Comparison of ENCODE assay signal across 24 cellular contexts in genomic region chr7:1219516-1219915, GRCh38. TPM values are rescaled to one million over a fixed set of nuclear protein-coding genes. Genes with fewer than 3 reads are reported as not detected.
A peak's percentile ranks its signal among the peaks of the same experiment; 100 is the strongest.
DNase-seq lines count a peak whose midpoint lies in the region; ATAC-seq and TF ChIP-seq lines count a peak whose summit lies in the region.
"Had no signal": no experiment of that assay in that cellular context is flagged by ENCODE, and none has a peak within 500 bp of the region (broad histone marks: within the 10 kb centered on the region; RNA-seq: fewer than 3 reads in every experiment).

No MANE protein-coding gene starts in this region.

- no peak overlapping the region for H2AFZ ChIP-seq in hepatocyte
- H2AFZ ChIP-seq: GM23338 had no signal

- H3K9me3 Mint-ChIP-seq in activated naive CD4-positive, alpha-beta T cell treated with anti-CD3 and anti-CD28 coated beads, Interleukin-2, amount 10 ng/mL, durations not matched to agents 7 days and 5 days: no peaks in the 10 kb centered on the region
- no peaks in the 10 kb centered on the region for H3K9me3 Mint-ChIP-seq in activated naive CD4-positive, alpha-beta T cell treated with anti-CD3 and anti-CD28 coated beads, Interleukin-2, amount 50 U/mL, for 72 hours
- H3K9me3 Mint-ChIP-seq in activated T-helper 1 cell treated with anti-CD3 and anti-CD28 coated beads, Interleukin-12 subunit alpha, Interleukin-12 subunit beta, Interleukin-2, Interleukin-4 antibody, amounts not matched to agents 30 ng/mL and 10 ng/mL and 1 ng/mL, durations not matched to agents 14 hours and 24 hours and 36 hours: no peaks in the 10 kb centered on the region
- H3K9me3 Mint-ChIP-seq: GM23338, HFFc6 had no signal

- CTCF ChIA-PET in activated naive CD4-positive, alpha-beta T cell treated with anti-CD3 and anti-CD28 coated beads, Interleukin-2, amount 10 ng/mL, durations not matched to agents 7 days and 5 days (lab: Charles Lee): no interaction called here

- H3K27me3 Mint-ChIP-seq in activated naive CD4-positive, alpha-beta T cell treated with anti-CD3 and anti-CD28 coated beads, Interleukin-2, amount 10 ng/mL, durations not matched to agents 7 days and 5 days: peaks cover 69% of the 10 kb centered on the region
- peaks cover 27% of the 10 kb centered on the region for H3K27me3 Mint-ChIP-seq in activated T-helper 1 cell treated with anti-CD3 and anti-CD28 coated beads, Interleukin-12 subunit alpha, Interleukin-12 subunit beta, Interleukin-2, Interleukin-4 antibody, amounts not matched to agents 30 ng/mL and 10 ng/mL and 1 ng/mL, durations not matched to agents 14 hours and 24 hours and 36 hours (ENCODE audit: insufficient read depth)

- H3K9me3 ChIP-seq in hepatocyte (ENCODE audit: low read depth): no peaks in the 10 kb centered on the region
- H3K9me3 ChIP-seq: BE2C, MG63 had no signal

- peaks cover 52% of the 10 kb centered on the region for H3K27me3 ChIP-seq in hepatocyte
- H3K27me3 ChIP-seq: MG63 had no signal

- no peaks in the 10 kb centered on the region for H3K9me2 ChIP-seq in hepatocyte (replicated peaks; ENCODE audit: insufficient read depth)

- intact Hi-C loops in activated T-helper 1 cell treated with anti-CD3 and anti-CD28 coated beads, Interleukin-12 subunit alpha, Interleukin-12 subunit beta, Interleukin-2, Interleukin-4 antibody, amounts not matched to agents 30 ng/mL and 10 ng/mL and 1 ng/mL, durations not matched to agents 14 hours and 24 hours and 36 hours (cut with micrococcal nuclease): no loop called here

- peaks cover 4% of the 10 kb centered on the region for H3K4me1 ChIP-seq in hepatocyte (ENCODE audit: insufficient read depth)
- H3K4me1 ChIP-seq: BE2C had no signal

- H3K4me2 ChIP-seq in hepatocyte: no peak overlapping the region
- H3K4me2 ChIP-seq: GM23338 had no signal

- H3K4me3 Mint-ChIP-seq in activated naive CD4-positive, alpha-beta T cell treated with anti-CD3 and anti-CD28 coated beads, Interleukin-2, amount 10 ng/mL, durations not matched to agents 7 days and 5 days: no peak overlapping the region
- H3K4me3 Mint-ChIP-seq in activated T-helper 1 cell treated with anti-CD3 and anti-CD28 coated beads, Interleukin-12 subunit alpha, Interleukin-12 subunit beta, Interleukin-2, Interleukin-4 antibody, amounts not matched to agents 30 ng/mL and 10 ng/mL and 1 ng/mL, durations not matched to agents 14 hours and 24 hours and 36 hours: no peak overlapping the region
- H3K4me3 Mint-ChIP-seq: CD4-positive, CD25-positive, alpha-beta regulatory T cell; GM23338; HFFc6; IgD-negative memory B cell had no signal

- H3K27ac Mint-ChIP-seq in activated naive CD4-positive, alpha-beta T cell treated with anti-CD3 and anti-CD28 coated beads, Interleukin-2, amount 10 ng/mL, durations not matched to agents 7 days and 5 days: peak overlapping the region; percentile 25
- no peak overlapping the region for H3K27ac Mint-ChIP-seq in activated naive CD4-positive, alpha-beta T cell treated with anti-CD3 and anti-CD28 coated beads, Interleukin-2, amount 50 U/mL, for 72 hours
- H3K27ac Mint-ChIP-seq in activated T-helper 1 cell treated with anti-CD3 and anti-CD28 coated beads, Interleukin-12 subunit alpha, Interleukin-12 subunit beta, Interleukin-2, Interleukin-4 antibody, amounts not matched to agents 30 ng/mL and 10 ng/mL and 1 ng/mL, durations not matched to agents 14 hours and 24 hours and 36 hours: no peak overlapping the region
- H3K27ac Mint-ChIP-seq: CD4-positive, CD25-positive, alpha-beta regulatory T cell; GM23338; HFFc6 had no signal

- H3K36me3 ChIP-seq in hepatocyte (replicated peaks; ENCODE audit: insufficient read depth, low read depth): no peaks in the 10 kb centered on the region
- H3K36me3 ChIP-seq: BE2C, MG63 had no signal

- H3K36me3 Mint-ChIP-seq in activated naive CD4-positive, alpha-beta T cell treated with anti-CD3 and anti-CD28 coated beads, Interleukin-2, amount 10 ng/mL, durations not matched to agents 7 days and 5 days: no peaks in the 10 kb centered on the region
- H3K36me3 Mint-ChIP-seq in activated naive CD4-positive, alpha-beta T cell treated with anti-CD3 and anti-CD28 coated beads, Interleukin-2, amount 50 U/mL, for 72 hours: peaks cover 0 to 6% of the 10 kb centered on the region in 2 donors
- H3K36me3 Mint-ChIP-seq in activated T-helper 1 cell treated with anti-CD3 and anti-CD28 coated beads, Interleukin-12 subunit alpha, Interleukin-12 subunit beta, Interleukin-2, Interleukin-4 antibody, amounts not matched to agents 30 ng/mL and 10 ng/mL and 1 ng/mL, durations not matched to agents 14 hours and 24 hours and 36 hours (ENCODE audit: low read depth): no peaks in the 10 kb centered on the region
- H3K36me3 Mint-ChIP-seq: CD4-positive, CD25-positive, alpha-beta regulatory T cell; IgD-negative memory B cell had no signal

- ATAC-seq in activated naive CD4-positive, alpha-beta T cell treated with anti-CD3 and anti-CD28 coated beads, Interleukin-2, amount 50 U/mL, for 72 hours: no peak
- ATAC-seq in GM21529 (IDR thresholded peaks at IDR 0.05; ENCODE audit: unreplicated experiment): no peak

- H3K4me3 ChIP-seq in hepatocyte: no peak overlapping the region
- H3K4me3 ChIP-seq: GM23338, MG63 had no signal

- 61% methylated on average over 8 of the region's 8 CpGs for WGBS in hepatocyte (ENCODE audit: low lambda C conversion rate, missing lambda C conversion rate)

- H3K27ac ChIP-seq in hepatocyte: no peak overlapping the region
- H3K27ac ChIP-seq: 22Rv1 had no signal

- no peaks in the 10 kb centered on the region for H3K4me1 Mint-ChIP-seq in activated naive CD4-positive, alpha-beta T cell treated with anti-CD3 and anti-CD28 coated beads, Interleukin-2, amount 10 ng/mL, durations not matched to agents 7 days and 5 days
- no peaks in the 10 kb centered on the region for H3K4me1 Mint-ChIP-seq in activated T-helper 1 cell treated with anti-CD3 and anti-CD28 coated beads, Interleukin-12 subunit alpha, Interleukin-12 subunit beta, Interleukin-2, Interleukin-4 antibody, amounts not matched to agents 30 ng/mL and 10 ng/mL and 1 ng/mL, durations not matched to agents 14 hours and 24 hours and 36 hours (ENCODE audit: low read depth)
- H3K4me1 Mint-ChIP-seq: IgD-negative memory B cell had no signal

- no peaks in the 10 kb centered on the region for H3K79me2 ChIP-seq in hepatocyte

- DNase-seq in activated naive CD4-positive, alpha-beta T cell treated with anti-CD3 and anti-CD28 coated beads, Interleukin-2, amount 10 ng/mL, durations not matched to agents 7 days and 5 days: no peak
- no peak for DNase-seq in activated naive CD4-positive, alpha-beta T cell treated with anti-CD3 and anti-CD28 coated beads, Interleukin-2, amount 50 U/mL, for 72 hours (ENCODE audit: low spot score in 2 of 2)
- DNase-seq in NCI-H2171 treated with DMSO at 0.1 percent for 48 hours (lab: John Stamatoyannopoulos, UW) (peak; percentile 53), hepatocyte (ENCODE audit: low spot score) (peak; percentile 2), cortex of kidney (lab: John Stamatoyannopoulos, UW) (no peak), RKO (ENCODE audit: low spot score) (no peak)
- no peak for DNase-seq in activated T-helper 1 cell treated with anti-CD3 and anti-CD28 coated beads, Interleukin-12 subunit alpha, Interleukin-12 subunit beta, Interleukin-2, Interleukin-4 antibody, amounts not matched to agents 30 ng/mL and 10 ng/mL and 1 ng/mL, durations not matched to agents 14 hours and 24 hours and 36 hours (ENCODE audit: low spot score)
- DNase-seq: BE2C; CD4-positive, CD25-positive, alpha-beta regulatory T cell; COR-L47; HFFc6; Kasumi-1; MG63; NCI-H1092; NCI-H1436 treated with DMSO at 0.1 percent for 48 hours; NCI-H2029; NCI-H446 treated with DMSO at 0.1 percent for 48 hours; NCI-H69; Right ventricle myocardium superior had no signal

- H4K20me1 ChIP-seq in hepatocyte (ENCODE audit: insufficient read depth, poor library complexity, severe bottlenecking): no peaks in the 10 kb centered on the region

- no peak for TF ChIP-seq CTCF in hepatocyte (IDR thresholded peaks at IDR 0.05; ENCODE audit: poor library complexity)

RNA-seq across cellular contexts. Expression of gene UNCX, which starts 13.2 kb away (rescaled TPM):
- total RNA-seq in activated naive CD4-positive, alpha-beta T cell treated with anti-CD3 and anti-CD28 coated beads, Interleukin-2, amount 50 U/mL, for 72 hours: not detected
- not detected in 2 replicates for total RNA-seq in hepatocyte
- polyA plus RNA-seq in hepatocyte: not detected in 2 replicates
- not detected in 2 replicates for total RNA-seq in activated T-helper 1 cell treated with anti-CD3 and anti-CD28 coated beads, Interleukin-12 subunit alpha, Interleukin-12 subunit beta, Interleukin-2, Interleukin-4 antibody, amounts not matched to agents 30 ng/mL and 10 ng/mL and 1 ng/mL, durations not matched to agents 14 hours and 24 hours and 36 hours
- total RNA-seq: CD4-positive, CD25-positive, alpha-beta regulatory T cell; GM23338; HFFc6; HT-29; Right ventricle myocardium superior had no signal
- polyA plus RNA-seq: CD4-positive, CD25-positive, alpha-beta regulatory T cell; GM23338; IgD-negative memory B cell had no signal

RNA-seq across cellular contexts. Expression of gene ZFAND2A, which starts 59.5 kb away (rescaled TPM):
- total RNA-seq in activated naive CD4-positive, alpha-beta T cell treated with anti-CD3 and anti-CD28 coated beads, Interleukin-2, amount 50 U/mL, for 72 hours: 10 to 100 TPM; 27.6 to 29.8 TPM
- 29.4 and 35.4 TPM in 2 replicates for total RNA-seq in hepatocyte
- polyA plus RNA-seq in hepatocyte: 37.3 and 54.3 TPM in 2 replicates
- 21.2 and 21.9 TPM in 2 replicates for total RNA-seq in activated T-helper 1 cell treated with anti-CD3 and anti-CD28 coated beads, Interleukin-12 subunit alpha, Interleukin-12 subunit beta, Interleukin-2, Interleukin-4 antibody, amounts not matched to agents 30 ng/mL and 10 ng/mL and 1 ng/mL, durations not matched to agents 14 hours and 24 hours and 36 hours

Comparison
In these comparisons a context has a peak if more than half of its experiments do, and no peak if none do; other contexts are left out.
1. DNase-seq: peak in NCI-H2171 treated with DMSO at 0.1 percent for 48 hours (single experiment) and hepatocyte (single experiment); none in activated naive CD4-positive, alpha-beta T cell treated with anti-CD3 and anti-CD28 coated beads, Interleukin-2, amount 10 ng/mL, durations not matched to agents 7 days and 5 days (single experiment), activated naive CD4-positive, alpha-beta T cell treated with anti-CD3 and anti-CD28 coated beads, Interleukin-2, amount 50 U/mL, for 72 hours (0 of 2), cortex of kidney (single experiment), activated T-helper 1 cell treated with anti-CD3 and anti-CD28 coated beads, Interleukin-12 subunit alpha, Interleukin-12 subunit beta, Interleukin-2, Interleukin-4 antibody, amounts not matched to agents 30 ng/mL and 10 ng/mL and 1 ng/mL, durations not matched to agents 14 hours and 24 hours and 36 hours (single experiment) and RKO (single experiment).